Comparison of ENCODE assay signal across 1 cellular context in genomic region chr5:150092159-150092787, GRCh38.
TF ChIP-seq lines count a peak whose summit lies in the region.

No MANE protein-coding gene starts in this region.

TF ChIP-seq in GM12878, 131 proteins besides CTCF, POLR2A, EP300 and RAD21:
- TF ChIP-seq JUNB (IDR thresholded peaks at IDR 0.05) (peak; percentile 26; the same call in 1 of the 2 replicates), ZNF207 (IDR thresholded peaks at IDR 0.05; ENCODE audit: borderline replicate concordance) (no peak), TBL1XR1 (IDR thresholded peaks at IDR 0.05; ENCODE audit: low read depth, low read length) (no peak), ZNF274 (IDR thresholded peaks at IDR 0.05; ENCODE audit: insufficient read depth, insufficient read length) (no peak), LARP7 (IDR thresholded peaks at IDR 0.05) (no peak), RELB (IDR thresholded peaks at IDR 0.05; ENCODE audit: low read depth) (0 out of 2 replicates have a peak, but pooled peaks have one; percentile 24), ATF7 (IDR thresholded peaks at IDR 0.05; ENCODE audit: low read depth) (peak; percentile 38; the same call in 1 of the 2 replicates), NFIC (IDR thresholded peaks at IDR 0.05; ENCODE audit: low read depth, low read length) (peak; percentile 54; the same call in 1 of the 2 replicates)
